Comparison of ENCODE assay signal across 1 cellular context in the genomic region with DNA sequence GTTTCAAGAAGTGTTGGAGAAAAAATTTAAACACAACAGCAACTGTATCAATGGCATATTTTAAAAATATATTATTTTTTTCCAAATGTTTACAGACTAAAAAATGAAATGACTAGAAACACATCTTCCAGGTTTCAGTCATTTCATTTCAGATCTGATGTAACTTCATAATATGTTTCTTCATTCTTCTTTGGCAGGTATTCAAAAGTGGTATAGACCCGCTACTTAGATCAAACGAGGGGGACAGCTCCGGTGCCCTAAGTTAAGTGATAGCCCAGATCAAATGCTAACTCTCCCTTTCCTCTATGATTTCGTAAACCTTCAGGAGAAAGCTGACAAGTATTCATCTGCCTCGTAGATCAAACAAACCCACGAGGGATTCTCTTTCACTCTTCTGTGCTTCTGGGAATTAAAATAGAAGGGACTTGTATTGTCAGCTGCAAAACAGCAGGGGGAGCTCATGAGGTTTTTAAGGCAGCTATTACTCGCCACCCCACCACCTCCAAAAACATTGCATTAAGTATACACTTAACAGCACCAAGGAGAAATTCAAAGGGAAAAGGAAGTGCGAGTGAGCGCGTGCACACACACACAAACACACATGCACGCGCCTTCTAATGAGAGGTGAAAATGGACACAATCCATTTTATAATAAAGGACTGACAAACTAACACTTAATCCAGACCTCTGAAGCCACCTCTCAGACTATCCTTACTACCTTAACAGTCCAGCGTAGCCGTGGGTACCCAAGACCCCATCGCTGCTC.
TF ChIP-seq lines count a peak whose summit lies in the region.

No MANE protein-coding gene starts in this region.

TF ChIP-seq in H1, 55 proteins besides CTCF, POLR2A, EP300 and RAD21 (continued from another document):
- TF ChIP-seq KDM4A (IDR thresholded peaks at IDR 0.05; ENCODE audit: low read depth, low read length, severe bottlenecking) = no peak
- TF ChIP-seq, protein P1, sequence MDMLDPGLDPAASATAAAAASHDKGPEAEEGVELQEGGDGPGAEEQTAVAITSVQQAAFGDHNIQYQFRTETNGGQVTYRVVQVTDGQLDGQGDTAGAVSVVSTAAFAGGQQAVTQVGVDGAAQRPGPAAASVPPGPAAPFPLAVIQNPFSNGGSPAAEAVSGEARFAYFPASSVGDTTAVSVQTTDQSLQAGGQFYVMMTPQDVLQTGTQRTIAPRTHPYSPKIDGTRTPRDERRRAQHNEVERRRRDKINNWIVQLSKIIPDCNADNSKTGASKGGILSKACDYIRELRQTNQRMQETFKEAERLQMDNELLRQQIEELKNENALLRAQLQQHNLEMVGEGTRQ (IDR thresholded peaks at IDR 0.05; ENCODE audit: low read length) = no peak
